Comparison of ENCODE assay signal across 8 cellular contexts in the genomic region with DNA sequence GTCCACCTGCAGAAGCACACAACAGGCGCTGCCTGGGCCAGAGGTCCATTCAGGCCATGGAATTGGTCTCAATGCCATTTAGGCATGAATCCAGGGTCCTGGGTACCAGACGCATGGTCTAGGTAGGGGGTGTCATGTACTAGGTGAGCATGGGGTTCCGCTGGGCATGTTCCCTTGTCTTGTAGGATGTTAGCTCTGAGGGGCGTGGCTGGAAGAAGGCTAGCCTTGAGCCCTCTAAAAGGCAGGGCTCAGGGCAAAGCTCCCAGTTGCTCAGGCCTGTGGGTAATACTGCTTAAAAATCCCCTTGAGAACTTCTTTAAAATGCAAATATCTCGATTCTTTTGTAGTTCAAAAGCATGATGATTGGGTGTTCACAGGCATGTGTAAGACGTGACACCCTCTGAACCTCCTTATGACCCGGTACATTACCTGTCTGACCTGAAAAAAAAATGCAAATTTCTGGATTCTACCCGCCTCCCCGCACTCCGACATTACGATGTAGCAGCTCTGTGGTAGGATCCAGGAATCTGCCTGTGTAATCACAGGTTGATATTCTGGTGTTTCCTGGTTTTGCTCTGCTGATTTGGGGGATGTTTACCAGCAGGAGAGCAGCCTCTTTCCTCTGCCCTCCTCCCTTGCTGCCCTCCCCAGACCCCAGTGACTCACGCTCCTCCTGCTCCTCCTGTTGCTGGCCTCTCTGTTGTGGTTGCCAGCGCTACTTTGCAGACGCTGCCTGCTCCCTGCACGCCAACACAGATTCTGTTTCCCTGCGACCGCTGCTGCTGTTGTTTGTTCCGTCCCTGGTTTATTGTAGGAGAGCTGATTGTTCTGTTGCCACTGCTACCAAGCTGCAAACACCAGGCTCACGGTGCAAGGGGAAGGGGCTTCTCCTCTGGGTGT. TPM values are rescaled to one million over a fixed set of nuclear protein-coding genes. Genes with fewer than 3 reads are reported as not detected.
DNase-seq lines count a peak whose midpoint lies in the region; ATAC-seq and TF ChIP-seq lines count a peak whose summit lies in the region.

No MANE protein-coding gene starts in this region.

- POLR2A ChIA-PET in activated CD4-positive, alpha-beta T cell treated with anti-CD3 and anti-CD28 coated beads, Interleukin-2, amount 10 ng/mL, durations not matched to agents 7 days and 5 days (lab: Charles Lee): interaction anchor here (0.7 kb wide), 1 partner anchor 26 kb away, joined by 3 read pairs; no protein-coding TSS in a partner anchor

- H3K9me3 Mint-ChIP-seq in activated CD4-positive, alpha-beta T cell treated with anti-CD3 and anti-CD28 coated beads, Interleukin-2, amount 10 ng/mL, durations not matched to agents 7 days and 5 days: peaks cover 2% of the 10 kb centered on the region

- peak; percentile 86 for ATAC-seq in GM21576 (IDR thresholded peaks at IDR 0.05; ENCODE audit: unreplicated experiment)
- peak; percentile 94 to 96 for ATAC-seq in lower lobe of right lung

- H3K27ac Mint-ChIP-seq in activated CD4-positive, alpha-beta T cell treated with anti-CD3 and anti-CD28 coated beads, Interleukin-2, amount 10 ng/mL, durations not matched to agents 7 days and 5 days: peak overlapping the region; percentile 93

- intact Hi-C loops in lower lobe of right lung (cut with DNase I): no loop called here

- DNase-seq in Jurkat, Clone E6-1 (ENCODE audit: low read depth, low spot score): peak; percentile 57
- peak; percentile 82 for DNase-seq in activated CD4-positive, alpha-beta T cell treated with anti-CD3 and anti-CD28 coated beads, Interleukin-2, amount 10 ng/mL, durations not matched to agents 7 days and 5 days
- peak; percentile 98 for DNase-seq in dermis blood vessel endothelial cell
- peak; percentile 78 for DNase-seq in lower lobe of right lung
- peak; percentile 51 to 58 (median 51) for DNase-seq in stimulated activated CD4-positive, alpha-beta T cell treated with anti-CD3 and anti-CD28 coated beads, TNF-alpha, amount 100 ng/mL, for 1 hour (ENCODE audit: low read depth in 3 of 3, low spot score in 1 of 3)
- no peak for DNase-seq in NCI-H146 (lab: John Stamatoyannopoulos, UW)

- H3K27me3 ChIP-seq in lower lobe of right lung (ENCODE audit: low read depth): no peaks in the 10 kb centered on the region

- no peaks in the 10 kb centered on the region for H3K27me3 Mint-ChIP-seq in activated CD4-positive, alpha-beta T cell treated with anti-CD3 and anti-CD28 coated beads, Interleukin-2, amount 10 ng/mL, durations not matched to agents 7 days and 5 days

- H3K9me3 ChIP-seq in ES-I3 (ENCODE audit: control insufficient read depth, insufficient read depth, low read length): peaks cover 3% of the 10 kb centered on the region; the same call in 1 of the 2 replicates
- no peaks in the 10 kb centered on the region for H3K9me3 ChIP-seq in lower lobe of right lung

- H3K4me1 ChIP-seq in ES-I3 (ENCODE audit: insufficient read depth, low read length) (peaks cover 29% of the 10 kb centered on the region), lower lobe of right lung (peaks cover 19% of the 10 kb centered on the region)

- peak overlapping the region; percentile 82 for H3K27ac ChIP-seq in lower lobe of right lung

- CTCF ChIA-PET in activated CD4-positive, alpha-beta T cell treated with anti-CD3 and anti-CD28 coated beads, Interleukin-2, amount 10 ng/mL, durations not matched to agents 7 days and 5 days (lab: Charles Lee): interaction anchor here (0.6 to 1.5 kb wide), 7 partner anchors 9 to 287 kb away, joined by 3 to 5 read pairs (median 3); no protein-coding TSS in a partner anchor

- H3K4me3 Mint-ChIP-seq in activated CD4-positive, alpha-beta T cell treated with anti-CD3 and anti-CD28 coated beads, Interleukin-2, amount 10 ng/mL, durations not matched to agents 7 days and 5 days: peak overlapping the region; percentile 66

- peaks cover 2% of the 10 kb centered on the region for H3K36me3 Mint-ChIP-seq in activated CD4-positive, alpha-beta T cell treated with anti-CD3 and anti-CD28 coated beads, Interleukin-2, amount 10 ng/mL, durations not matched to agents 7 days and 5 days (ENCODE audit: low read depth)

- peak overlapping the region; percentile 54 for H3K9ac ChIP-seq in ES-I3 (ENCODE audit: low read depth, low read length)

- peaks cover 45% of the 10 kb centered on the region for H3K4me1 Mint-ChIP-seq in activated CD4-positive, alpha-beta T cell treated with anti-CD3 and anti-CD28 coated beads, Interleukin-2, amount 10 ng/mL, durations not matched to agents 7 days and 5 days

- TF ChIP-seq CTCF in lower lobe of right lung (IDR thresholded peaks at IDR 0.05): no peak

- H3K4me3 ChIP-seq in Jurkat, Clone E6-1 (ENCODE audit: low read length): peak overlapping the region; percentile 25
- peak overlapping the region; percentile 39 for H3K4me3 ChIP-seq in lower lobe of right lung

- H3K36me3 ChIP-seq in ES-I3 (ENCODE audit: insufficient read depth, low read length): no peaks in the 10 kb centered on the region
- no peaks in the 10 kb centered on the region for H3K36me3 ChIP-seq in lower lobe of right lung

RNA-seq across cellular contexts. Expression of a gene that starts 5.7 kb away (rescaled TPM):
- not detected for polyA plus RNA-seq in Jurkat, Clone E6-1 (2012; ENCODE audit: insufficient read depth, insufficient read length)
- total RNA-seq in activated CD4-positive, alpha-beta T cell treated with anti-CD3 and anti-CD28 coated beads, Interleukin-2, amount 10 ng/mL, durations not matched to agents 7 days and 5 days: not detected
- total RNA-seq in dermis blood vessel endothelial cell (0.74 and 3.4 TPM in 2 replicates), lower lobe of right lung (not detected)
